Comparison of ENCODE assay signal across 1 cellular context in the genomic region with DNA sequence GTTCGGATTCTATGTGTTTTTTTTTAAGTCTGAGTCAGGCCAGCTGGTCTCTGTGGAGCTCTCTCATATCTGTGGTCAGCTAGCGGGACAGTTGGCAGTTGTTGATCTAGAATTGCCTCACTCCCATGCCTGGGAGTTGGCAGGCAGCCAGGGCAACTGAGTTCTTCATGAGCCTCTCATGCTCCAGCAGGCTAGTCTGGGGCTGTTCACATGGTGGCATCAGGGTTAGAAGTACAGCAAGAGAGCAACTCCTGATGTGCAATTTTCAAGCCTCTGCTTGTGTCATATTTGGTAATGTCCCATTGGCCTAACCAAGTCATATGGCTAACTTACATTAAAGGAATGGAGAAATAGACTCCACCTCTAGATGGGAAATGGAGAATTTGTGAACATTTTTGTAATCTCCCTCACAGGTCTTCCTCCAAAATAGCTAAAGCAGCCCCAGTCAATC.
TF ChIP-seq lines count a peak whose summit lies in the region.

No MANE protein-coding gene starts in this region.

TF ChIP-seq in H1, 55 proteins besides CTCF, POLR2A, EP300 and RAD21:
- no peak for TF ChIP-seq SP2 (IDR thresholded peaks at IDR 0.05; ENCODE audit: low read length)
- no peak for TF ChIP-seq FOSL1 (IDR thresholded peaks at IDR 0.05; ENCODE audit: insufficient read depth, low read depth, low read length)
- no peak for TF ChIP-seq GTF2F1 (IDR thresholded peaks at IDR 0.05; ENCODE audit: borderline replicate concordance, low read depth, low read length)
- TF ChIP-seq MAFK (IDR thresholded peaks at IDR 0.05; ENCODE audit: low read depth, low read length): no peak
- no peak for TF ChIP-seq RBBP5 (IDR thresholded peaks at IDR 0.05; ENCODE audit: borderline replicate concordance, low read depth, low read length)
- TF ChIP-seq SIN3A (conservative IDR thresholded peaks at IDR 0.05 in 1 of 2, IDR thresholded peaks at IDR 0.05 in 1 of 2; ENCODE audit: low read depth in 1 of 2, low read length in 2 of 2): no peak
- no peak for TF ChIP-seq CREB1 (IDR thresholded peaks at IDR 0.05)
- no peak for TF ChIP-seq HDAC6 (IDR thresholded peaks at IDR 0.05; ENCODE audit: low read depth, low read length)
- no peak for TF ChIP-seq POLR2AphosphoS5 (IDR thresholded peaks at IDR 0.05; ENCODE audit: low read depth, low read length)
- TF ChIP-seq, protein P1, sequence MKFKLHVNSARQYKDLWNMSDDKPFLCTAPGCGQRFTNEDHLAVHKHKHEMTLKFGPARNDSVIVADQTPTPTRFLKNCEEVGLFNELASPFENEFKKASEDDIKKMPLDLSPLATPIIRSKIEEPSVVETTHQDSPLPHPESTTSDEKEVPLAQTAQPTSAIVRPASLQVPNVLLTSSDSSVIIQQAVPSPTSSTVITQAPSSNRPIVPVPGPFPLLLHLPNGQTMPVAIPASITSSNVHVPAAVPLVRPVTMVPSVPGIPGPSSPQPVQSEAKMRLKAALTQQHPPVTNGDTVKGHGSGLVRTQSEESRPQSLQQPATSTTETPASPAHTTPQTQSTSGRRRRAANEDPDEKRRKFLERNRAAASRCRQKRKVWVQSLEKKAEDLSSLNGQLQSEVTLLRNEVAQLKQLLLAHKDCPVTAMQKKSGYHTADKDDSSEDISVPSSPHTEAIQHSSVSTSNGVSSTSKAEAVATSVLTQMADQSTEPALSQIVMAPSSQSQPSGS (IDR thresholded peaks at IDR 0.05; ENCODE audit: low read length): no peak
- TF ChIP-seq PHF8 (conservative IDR thresholded peaks at IDR 0.05; ENCODE audit: low read depth, low read length): no peak
- TF ChIP-seq CBX8 (IDR thresholded peaks at IDR 0.05; ENCODE audit: borderline replicate concordance, low read depth, low read length): no peak
